8 cellular contexts compared by ENCODE assay signal in genomic region chr5:40796487-40796889, GRCh38. TPM values are rescaled to one million over a fixed set of nuclear protein-coding genes. Genes with fewer than 3 reads are reported as not detected.
DNase-seq lines count a peak whose midpoint lies in the region; ATAC-seq, FAIRE-seq and TF ChIP-seq lines count a peak whose summit lies in the region.

No MANE protein-coding gene starts in this region.

- H2BK5ac ChIP-seq in mesendoderm (ENCODE audit: low read length), result no peak overlapping the region

- intact Hi-C loops in GM12878 (cut with micrococcal nuclease; ENCODE audit: unreplicated experiment), result no loop called here

- BruUV-seq in GM12878 (replicated peaks; lab: Mats Ljungman, UMichigan), result TSS peak; percentile 49

- H3K27ac ChIP-seq in ACC112 (ENCODE audit: low read depth, low read length), result peak overlapping the region; percentile 90
- no peak overlapping the region for H3K27ac ChIP-seq in HUES6 (ENCODE audit: low read depth, low read length)
- no peak overlapping the region for H3K27ac ChIP-seq in GM12878 (ENCODE audit: control insufficient read depth, insufficient read depth)
- H3K27ac ChIP-seq in mesendoderm (ENCODE audit: low read depth, low read length), result no peak overlapping the region

- no peak overlapping the region for H4K5ac ChIP-seq in mesendoderm (ENCODE audit: low read length)

- CTCF ChIA-PET in GM12878 (lab: Yijun Ruan, JAX), result no interaction called here

- no peaks in the 10 kb centered on the region for H3K9me3 ChIP-seq in HUES6 (ENCODE audit: control insufficient read depth, insufficient read depth, low read depth, low read length)
- no peaks in the 10 kb centered on the region for H3K9me3 ChIP-seq in GM12878 (replicated peaks; ENCODE audit: control insufficient read depth, insufficient read depth, low read length)

- no peak for TF ChIP-seq RAD21 in GM12878 (IDR thresholded peaks at IDR 0.05; ENCODE audit: insufficient read depth, low read depth, low read length)

- H3K4me3 ChIP-seq in ACC112 (ENCODE audit: low read depth, low read length) (peak overlapping the region; percentile 90), HUES6 (ENCODE audit: low read depth, low read length) (peak overlapping the region; percentile 97), GM12878 (peak overlapping the region; percentile 84), mesendoderm (ENCODE audit: low read length) (no peak overlapping the region)

- in situ Hi-C loops in GM12878 (cut with MboI), result no loop called here

- ATAC-seq in GM12878 (no peak), GM21381 (IDR thresholded peaks at IDR 0.05; ENCODE audit: unreplicated experiment) (no peak), HG02885 (IDR thresholded peaks at IDR 0.05; ENCODE audit: poor library complexity, unreplicated experiment) (no peak)

- no peaks in the 10 kb centered on the region; the same call in 1 of the 2 replicates for H3K36me3 ChIP-seq in ACC112 (ENCODE audit: insufficient read depth, low read length)
- H3K36me3 ChIP-seq in HUES6 (ENCODE audit: control insufficient read depth, insufficient read depth, low read length), result peaks cover 6% of the 10 kb centered on the region; the same call in 1 of the 2 replicates
- no peaks in the 10 kb centered on the region for H3K36me3 ChIP-seq in GM12878 (ENCODE audit: control insufficient read depth in 2 of 2, insufficient read depth in 2 of 2, low read length in 1 of 2)
- H3K36me3 ChIP-seq in mesendoderm (ENCODE audit: control insufficient read depth, insufficient read depth, low read length), result no peaks in the 10 kb centered on the region

- no peak for TF ChIP-seq CTCF in GM12878 (IDR thresholded peaks at IDR 0.05 in 2 of 3, conservative IDR thresholded peaks at IDR 0.05 in 1 of 3; ENCODE audit: control insufficient read depth in 2 of 3, extremely low read depth in 1 of 3, insufficient read depth in 1 of 3, low read depth in 3 of 3, low read length in 3 of 3)

- no peak overlapping the region for H2AK5ac ChIP-seq in mesendoderm (ENCODE audit: low read length)

- no peaks in the 10 kb centered on the region for H4K20me1 ChIP-seq in GM12878 (ENCODE audit: control insufficient read depth, insufficient read depth)

- peak overlapping the region; percentile 10 for H3K56ac ChIP-seq in mesendoderm (ENCODE audit: low read length)

- SMC1A ChIA-PET in GM12878 (lab: Charles Lee; ENCODE audit: uncharacterized antibody, unreplicated experiment), result interaction anchor here (1.1 kb wide), 1 partner anchor 19 kb away, joined by 3 read pairs; no protein-coding TSS in a partner anchor

- H3K79me1 ChIP-seq in mesendoderm (ENCODE audit: low read length), result peaks cover 2% of the 10 kb centered on the region

- no peak overlapping the region for H2BK120ac ChIP-seq in mesendoderm (ENCODE audit: low read depth, low read length)

- no peak overlapping the region for H2BK15ac ChIP-seq in mesendoderm (replicated peaks; ENCODE audit: low read depth)

- RAD21 ChIA-PET in GM12878 (lab: Charles Lee; ENCODE audit: unreplicated experiment), result no interaction called here

- H3K79me2 ChIP-seq in ACC112 (ENCODE audit: control insufficient read depth, insufficient read depth, low read length, unreplicated experiment), result peaks cover 60% of the 10 kb centered on the region
- H3K79me2 ChIP-seq in GM12878 (ENCODE audit: control insufficient read depth, insufficient read depth, low read length), result peaks cover 47% of the 10 kb centered on the region
- peaks cover 47% of the 10 kb centered on the region for H3K79me2 ChIP-seq in mesendoderm (ENCODE audit: control insufficient read depth, insufficient read depth, low read length)

- TF ChIP-seq POLR2A in GM12878 (IDR thresholded peaks at IDR 0.05; ENCODE audit: low read depth, low read length), result no peak

- no peak for FAIRE-seq in GM12878 (lab: Jason Lieb, UNC)

- no peak overlapping the region for H3K18ac ChIP-seq in mesendoderm (ENCODE audit: low read length)

- H3K27me3 ChIP-seq in ACC112 (ENCODE audit: insufficient read depth, low read length) (no peaks in the 10 kb centered on the region), HUES6 (ENCODE audit: control insufficient read depth, insufficient read depth, low read length) (no peaks in the 10 kb centered on the region), GM12878 (replicated peaks in 1 of 2; ENCODE audit: control insufficient read depth in 2 of 2, insufficient read depth in 2 of 2, low read length in 1 of 2) (peaks cover 0 to 1% of the 10 kb centered on the region in 2 experiments; a peak in 1 of 4 replicates), mesendoderm (ENCODE audit: insufficient read depth, low read length, poor library complexity) (no peaks in the 10 kb centered on the region)

- no peak overlapping the region for H3K23ac ChIP-seq in mesendoderm (ENCODE audit: low read length)

- H3K4me2 ChIP-seq in GM12878 (ENCODE audit: control insufficient read depth, insufficient read depth) (peak overlapping the region; percentile 80), mesendoderm (ENCODE audit: low read length) (peak overlapping the region; percentile 40)

- DNase-seq in GM12878 (ENCODE audit: low read depth, low spot score) (no peak), mesendoderm (no peak), T1000 (lab: John Stamatoyannopoulos, UW) (no peak)
- no peak for DNase-seq in activated CD4-positive, CD25-positive, alpha-beta regulatory T cell treated with anti-CD3 and anti-CD28 coated beads, Interleukin-2, amount 50 U/mL, for 72 hours

- H3K4me1 ChIP-seq in ACC112 (ENCODE audit: control insufficient read depth, insufficient read depth, low read length, unreplicated experiment), result peaks cover 13% of the 10 kb centered on the region
- H3K4me1 ChIP-seq in HUES6 (ENCODE audit: control insufficient read depth, insufficient read depth, low read length), result peaks cover 4% of the 10 kb centered on the region; the same call in 1 of the 2 replicates
- no peaks in the 10 kb centered on the region for H3K4me1 ChIP-seq in GM12878 (ENCODE audit: control insufficient read depth, insufficient read depth, low read length)
- H3K4me1 ChIP-seq in mesendoderm (ENCODE audit: control insufficient read depth, low read depth, low read length), result no peaks in the 10 kb centered on the region

- H2AFZ ChIP-seq in ACC112 (ENCODE audit: low read length, unreplicated experiment) (no peak overlapping the region), GM12878 (ENCODE audit: control insufficient read depth, low read depth, low read length) (no peak overlapping the region)

- WGBS in GM12878 (ENCODE audit: insufficient coverage, insufficient replicate concordance, low lambda C conversion rate, missing lambda C conversion rate), result 67% methylated on average over 3 of the region's 3 CpGs
- no CpG with 5 or more reads among the region's 3 CpGs for WGBS in mesendoderm (ENCODE audit: extremely low coverage, insufficient coverage, low lambda C conversion rate)

- TF ChIP-seq EP300 in GM12878 (IDR thresholded peaks at IDR 0.05; ENCODE audit: borderline replicate concordance in 1 of 2, control insufficient read depth in 1 of 2, low read depth in 2 of 2, low read length in 2 of 2), result no peak

- H4K8ac ChIP-seq in mesendoderm (ENCODE audit: low read depth, low read length), result no peak overlapping the region

- no peak overlapping the region for H3K9ac ChIP-seq in HUES6 (ENCODE audit: low read length)
- no peak overlapping the region; the same call in 1 of the 2 replicates for H3K9ac ChIP-seq in GM12878 (ENCODE audit: control insufficient read depth, insufficient read depth, low read length)
- H3K9ac ChIP-seq in mesendoderm (ENCODE audit: low read length), result peak overlapping the region; percentile 24

- POLR2A ChIA-PET in GM12878 (lab: Charles Lee), result no interaction called here

- no peak overlapping the region for H3K4ac ChIP-seq in mesendoderm (ENCODE audit: low read depth, low read length)

RNA-seq across cellular contexts. Expression of gene PRKAA1, which starts 1.7 kb away (rescaled TPM):
- 42.6 and 44.4 TPM in 2 replicates for total RNA-seq in GM12878 (2013; cell fraction: nucleolus; rRNA removed)
- total RNA-seq in GM12878 (2014; rRNA removed), result 28.2 and 40.6 TPM in 2 replicates
- total RNA-seq in GM12878 (2014; rRNA removed; fragmentation: Illumina TruSeq; extraction: Trizol), result 36.2 and 37.7 TPM in 2 replicates
- 34.0 and 36.4 TPM in 2 replicates for total RNA-seq in GM12878 (2021)
- polyA plus RNA-seq in GM12878 (2011; ENCODE audit: low read depth), result 12.1 TPM
- polyA plus RNA-seq in GM12878 (2011; rRNA removed), result 37.2 and 46.9 TPM in 2 replicates
- polyA plus RNA-seq in GM12878 (2011; cell fraction: cytosol; rRNA removed), result 16.6 and 18.1 TPM in 2 replicates
- polyA plus RNA-seq in GM12878 (2011; cell fraction: nucleus; rRNA removed), result 27.0 and 29.3 TPM in 2 replicates
- polyA plus RNA-seq in GM12878 (2012), result 13.8 and 14.1 TPM in 2 replicates
- 55.5 and 67.5 TPM in 2 replicates for polyA plus RNA-seq in GM12878 (2014; fragmentation: Illumina TruSeq; extraction: Trizol)
- polyA plus RNA-seq in GM12878 (2014; fragmentation: Nextera tagmentation; extraction: Ambion mirVana), result 10 to 100 TPM; 13.6 to 13.8 TPM
- polyA plus RNA-seq in GM12878 (2014; rRNA removed), result 31.0 and 36.2 TPM in 2 replicates
- 10 to 100 TPM; 23.6 to 25.4 TPM for polyA plus RNA-seq in GM12878 (2016; fragmentation: Nextera tagmentation; extraction: Ambion mirVana)
- 17.2 and 27.1 TPM in 2 replicates for polyA minus RNA-seq in GM12878 (2011; rRNA and poly(A)+ RNA removed)
- 12.7 and 16.7 TPM in 2 replicates for polyA minus RNA-seq in GM12878 (2011; cell fraction: cytosol; rRNA and poly(A)+ RNA removed)
- polyA minus RNA-seq in GM12878 (2011; cell fraction: nucleus; rRNA and poly(A)+ RNA removed), result 10.3 and 24.0 TPM in 2 replicates
- 29.0 TPM for polyA plus RNA-seq in mesendoderm (2013, experiment 1 of 2)
- polyA plus RNA-seq in mesendoderm (2013, experiment 2 of 2), result 26.4 TPM

RNA-seq across cellular contexts. Expression of gene RPL37, which starts 38.5 kb away (rescaled TPM):
- 223 and 245 TPM in 2 replicates for total RNA-seq in GM12878 (2013; cell fraction: nucleolus; rRNA removed)
- total RNA-seq in GM12878 (2014; rRNA removed) (3,247 and 3,409 TPM in 2 replicates), GM12878 (2014; rRNA removed; fragmentation: Illumina TruSeq; extraction: Trizol) (4,157 and 4,159 TPM in 2 replicates), GM12878 (2021) (2,179 and 2,342 TPM in 2 replicates)
- 217 TPM for polyA plus RNA-seq in GM12878 (2011; ENCODE audit: low read depth)
- polyA plus RNA-seq in GM12878 (2011; rRNA removed) (3,638 and 4,817 TPM in 2 replicates), GM12878 (2014; fragmentation: Illumina TruSeq; extraction: Trizol) (3,012 and 4,033 TPM in 2 replicates), GM12878 (2014; fragmentation: Nextera tagmentation; extraction: Ambion mirVana) (1,000 to 10,000 TPM; 2,699 to 2,779 TPM), GM12878 (2014; rRNA removed) (6,216 and 6,624 TPM in 2 replicates), GM12878 (2016; fragmentation: Nextera tagmentation; extraction: Ambion mirVana) (1,000 to 10,000 TPM; 1,697 to 1,785 TPM)
- 382 and 1,206 TPM in 2 replicates for polyA plus RNA-seq in GM12878 (2011; cell fraction: cytosol; rRNA removed)
- polyA plus RNA-seq in GM12878 (2011; cell fraction: nucleus; rRNA removed), result 836 and 2,011 TPM in 2 replicates
- 7,372 and 8,466 TPM in 2 replicates for polyA plus RNA-seq in GM12878 (2012)
- polyA minus RNA-seq in GM12878 (2011; rRNA and poly(A)+ RNA removed), result 1,482 and 2,664 TPM in 2 replicates
- polyA minus RNA-seq in GM12878 (2011; cell fraction: cytosol; rRNA and poly(A)+ RNA removed), result 574 and 607 TPM in 2 replicates
- 206 and 327 TPM in 2 replicates for polyA minus RNA-seq in GM12878 (2011; cell fraction: nucleus; rRNA and poly(A)+ RNA removed)
- 5,874 TPM for polyA plus RNA-seq in mesendoderm (2013, experiment 1 of 2)
- 5,944 TPM for polyA plus RNA-seq in mesendoderm (2013, experiment 2 of 2)

RNA-seq across cellular contexts. Expression of gene TTC33, which starts 40.7 kb away (rescaled TPM):
- 7.5 and 8.6 TPM in 2 replicates for total RNA-seq in GM12878 (2013; cell fraction: nucleolus; rRNA removed)
- total RNA-seq in GM12878 (2014; rRNA removed) (7.9 and 11.3 TPM in 2 replicates), GM12878 (2014; rRNA removed; fragmentation: Illumina TruSeq; extraction: Trizol) (17.6 and 18.8 TPM in 2 replicates), GM12878 (2021) (10.0 and 11.0 TPM in 2 replicates)
- polyA plus RNA-seq in GM12878 (2011; ENCODE audit: low read depth), result 4.9 TPM
- polyA plus RNA-seq in GM12878 (2011; rRNA removed) (11.4 and 19.9 TPM in 2 replicates), GM12878 (2014; fragmentation: Illumina TruSeq; extraction: Trizol) (15.7 and 18.1 TPM in 2 replicates), GM12878 (2014; fragmentation: Nextera tagmentation; extraction: Ambion mirVana) (10 to 100 TPM; 13.4 to 20.3 TPM), GM12878 (2014; rRNA removed) (5.7 and 8.0 TPM in 2 replicates), GM12878 (2016; fragmentation: Nextera tagmentation; extraction: Ambion mirVana) (10 to 100 TPM; 17.8 to 22.3 TPM)
- polyA plus RNA-seq in GM12878 (2011; cell fraction: cytosol; rRNA removed), result 2.6 and 3.8 TPM in 2 replicates
- polyA plus RNA-seq in GM12878 (2011; cell fraction: nucleus; rRNA removed), result 3.7 and 4.6 TPM in 2 replicates
- polyA plus RNA-seq in GM12878 (2012), result 6.0 and 7.3 TPM in 2 replicates
- 7.8 and 8.9 TPM in 2 replicates for polyA minus RNA-seq in GM12878 (2011; rRNA and poly(A)+ RNA removed)
- 2.4 and 9.8 TPM in 2 replicates for polyA minus RNA-seq in GM12878 (2011; cell fraction: cytosol; rRNA and poly(A)+ RNA removed)
- 2.2 and 3.4 TPM in 2 replicates for polyA minus RNA-seq in GM12878 (2011; cell fraction: nucleus; rRNA and poly(A)+ RNA removed)
- 3.3 TPM for polyA plus RNA-seq in mesendoderm (2013, experiment 1 of 2)
- polyA plus RNA-seq in mesendoderm (2013, experiment 2 of 2), result 3.3 TPM

RNA-seq across cellular contexts. Expression of gene CARD6, which starts 44.7 kb away (rescaled TPM):
- total RNA-seq in GM12878 (2013; cell fraction: nucleolus; rRNA removed), result 0.27 and 0.46 TPM in 2 replicates
- total RNA-seq in GM12878 (2014; rRNA removed) (0.56 and 0.65 TPM in 2 replicates), GM12878 (2014; rRNA removed; fragmentation: Illumina TruSeq; extraction: Trizol) (0.63 and 0.64 TPM in 2 replicates), GM12878 (2021) (0.64 TPM in 2 replicates)
- polyA plus RNA-seq in GM12878 (2011; ENCODE audit: low read depth), result 0.75 TPM
- polyA plus RNA-seq in GM12878 (2011; rRNA removed) (1.2 TPM in 2 replicates), GM12878 (2014; fragmentation: Illumina TruSeq; extraction: Trizol) (0.65 and 1.3 TPM in 2 replicates), GM12878 (2014; fragmentation: Nextera tagmentation; extraction: Ambion mirVana) (under 1 TPM; 0.29 to 0.68 TPM), GM12878 (2014; rRNA removed) (0.34 and 0.35 TPM in 2 replicates), GM12878 (2016; fragmentation: Nextera tagmentation; extraction: Ambion mirVana) (under 1 TPM; 0.43 to 0.60 TPM)
- polyA plus RNA-seq in GM12878 (2011; cell fraction: cytosol; rRNA removed), result 0.70 and 0.75 TPM in 2 replicates
- polyA plus RNA-seq in GM12878 (2011; cell fraction: nucleus; rRNA removed), result 0.33 and 0.39 TPM in 2 replicates
- 0.61 and 0.66 TPM in 2 replicates for polyA plus RNA-seq in GM12878 (2012)
- 0.95 and 1.7 TPM in 2 replicates for polyA minus RNA-seq in GM12878 (2011; rRNA and poly(A)+ RNA removed)
- polyA minus RNA-seq in GM12878 (2011; cell fraction: cytosol; rRNA and poly(A)+ RNA removed), result 0.52 and 0.53 TPM in 2 replicates
- polyA minus RNA-seq in GM12878 (2011; cell fraction: nucleus; rRNA and poly(A)+ RNA removed), result 0.36 and 0.57 TPM in 2 replicates
- polyA plus RNA-seq in mesendoderm (2013, experiment 1 of 2), result 0.35 TPM
- 0.31 TPM for polyA plus RNA-seq in mesendoderm (2013, experiment 2 of 2)
